In genomic region chr17:201257-201656, GRCh38 we compare ENCODE assay signal across 6 cellular contexts. TPM values are rescaled to one million over a fixed set of nuclear protein-coding genes. Genes with fewer than 3 reads are reported as not detected.
"Had no signal": no experiment of that assay in that cellular context is flagged by ENCODE, and none has a peak within 500 bp of the region (broad histone marks: within the 10 kb centered on the region; RNA-seq: fewer than 3 reads in every experiment).

No MANE protein-coding gene starts in this region.

RNA-seq across cellular contexts. Expression of gene DOC2B, which starts 19.8 kb away (rescaled TPM):
- total RNA-seq: LHCN-M2, MCF 10A, OCI-LY7, PC-9, RPMI7951, SJCRH30 had no signal
